In the genomic region with DNA sequence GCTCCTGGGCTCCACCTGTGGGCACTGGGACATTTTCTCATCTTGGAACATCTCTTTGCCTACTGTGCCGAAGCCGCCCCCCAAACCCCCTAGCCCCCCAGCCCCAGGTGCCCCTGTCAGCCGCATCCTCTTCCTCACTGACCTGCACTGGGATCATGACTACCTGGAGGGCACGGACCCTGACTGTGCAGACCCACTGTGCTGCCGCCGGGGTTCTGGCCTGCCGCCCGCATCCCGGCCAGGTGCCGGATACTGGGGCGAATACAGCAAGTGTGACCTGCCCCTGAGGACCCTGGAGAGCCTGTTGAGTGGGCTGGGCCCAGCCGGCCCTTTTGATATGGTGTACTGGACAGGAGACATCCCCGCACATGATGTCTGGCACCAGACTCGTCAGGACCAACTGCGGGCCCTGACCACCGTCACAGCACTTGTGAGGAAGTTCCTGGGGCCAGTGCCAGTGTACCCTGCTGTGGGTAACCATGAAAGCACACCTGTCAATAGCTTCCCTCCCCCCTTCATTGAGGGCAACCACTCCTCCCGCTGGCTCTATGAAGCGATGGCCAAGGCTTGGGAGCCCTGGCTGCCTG, we compare ENCODE assay signal across 1 cellular context.
TF ChIP-seq lines count a peak whose summit lies in the region.

No MANE protein-coding gene starts in this region.

TF ChIP-seq in liver, 16 proteins besides CTCF, POLR2A, EP300 and RAD21 (continued from another document):
- TF ChIP-seq, protein P1, sequence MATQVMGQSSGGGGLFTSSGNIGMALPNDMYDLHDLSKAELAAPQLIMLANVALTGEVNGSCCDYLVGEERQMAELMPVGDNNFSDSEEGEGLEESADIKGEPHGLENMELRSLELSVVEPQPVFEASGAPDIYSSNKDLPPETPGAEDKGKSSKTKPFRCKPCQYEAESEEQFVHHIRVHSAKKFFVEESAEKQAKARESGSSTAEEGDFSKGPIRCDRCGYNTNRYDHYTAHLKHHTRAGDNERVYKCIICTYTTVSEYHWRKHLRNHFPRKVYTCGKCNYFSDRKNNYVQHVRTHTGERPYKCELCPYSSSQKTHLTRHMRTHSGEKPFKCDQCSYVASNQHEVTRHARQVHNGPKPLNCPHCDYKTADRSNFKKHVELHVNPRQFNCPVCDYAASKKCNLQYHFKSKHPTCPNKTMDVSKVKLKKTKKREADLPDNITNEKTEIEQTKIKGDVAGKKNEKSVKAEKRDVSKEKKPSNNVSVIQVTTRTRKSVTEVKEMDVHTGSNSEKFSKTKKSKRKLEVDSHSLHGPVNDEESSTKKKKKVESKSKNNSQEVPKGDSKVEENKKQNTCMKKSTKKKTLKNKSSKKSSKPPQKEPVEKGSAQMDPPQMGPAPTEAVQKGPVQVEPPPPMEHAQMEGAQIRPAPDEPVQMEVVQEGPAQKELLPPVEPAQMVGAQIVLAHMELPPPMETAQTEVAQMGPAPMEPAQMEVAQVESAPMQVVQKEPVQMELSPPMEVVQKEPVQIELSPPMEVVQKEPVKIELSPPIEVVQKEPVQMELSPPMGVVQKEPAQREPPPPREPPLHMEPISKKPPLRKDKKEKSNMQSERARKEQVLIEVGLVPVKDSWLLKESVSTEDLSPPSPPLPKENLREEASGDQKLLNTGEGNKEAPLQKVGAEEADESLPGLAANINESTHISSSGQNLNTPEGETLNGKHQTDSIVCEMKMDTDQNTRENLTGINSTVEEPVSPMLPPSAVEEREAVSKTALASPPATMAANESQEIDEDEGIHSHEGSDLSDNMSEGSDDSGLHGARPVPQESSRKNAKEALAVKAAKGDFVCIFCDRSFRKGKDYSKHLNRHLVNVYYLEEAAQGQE (IDR thresholded peaks at IDR 0.05) = no peak
- TF ChIP-seq TAF1 (conservative IDR thresholded peaks at IDR 0.05) (no peak), YY1 (IDR thresholded peaks at IDR 0.05) (no peak), JUND (IDR thresholded peaks at IDR 0.05) (no peak), NR2F2 (IDR thresholded peaks at IDR 0.05) (no peak), SP1 (IDR thresholded peaks at IDR 0.05) (no peak), HNF4G (IDR thresholded peaks at IDR 0.05) (no peak), HNF4A (conservative IDR thresholded peaks at IDR 0.05) (no peak), GABPA (IDR thresholded peaks at IDR 0.05 in 1 of 2, conservative IDR thresholded peaks at IDR 0.05 in 1 of 2) (no peak), RXRA (IDR thresholded peaks at IDR 0.05) (no peak)
- TF ChIP-seq, protein P2, sequence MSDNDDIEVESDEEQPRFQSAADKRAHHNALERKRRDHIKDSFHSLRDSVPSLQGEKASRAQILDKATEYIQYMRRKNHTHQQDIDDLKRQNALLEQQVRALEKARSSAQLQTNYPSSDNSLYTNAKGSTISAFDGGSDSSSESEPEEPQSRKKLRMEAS (IDR thresholded peaks at IDR 0.05) = no peak
